ENCODE assay signal across 9 cellular contexts in genomic region chr2:142286618-142287017, GRCh38.
DNase-seq lines count a peak whose midpoint lies in the region; ATAC-seq lines count a peak whose summit lies in the region.
"Had no signal": no experiment of that assay in that cellular context is flagged by ENCODE, and none has a peak within 500 bp of the region (broad histone marks: within the 10 kb centered on the region; RNA-seq: fewer than 3 reads in every experiment).

No MANE protein-coding gene starts in this region.

- no peak overlapping the region for H3K4me3 Mint-ChIP-seq in naive thymus-derived CD8-positive, alpha-beta T cell

- POLR2A ChIA-PET in naive thymus-derived CD8-positive, alpha-beta T cell (lab: Charles Lee): no interaction called here

- peak; percentile 37 for DNase-seq in OCI-M1 (lab: John Stamatoyannopoulos, UW)
- peak; percentile 49 for DNase-seq in left kidney (ENCODE audit: low read depth, low spot score)
- DNase-seq in cerebellar nuclear complex (lab: John Stamatoyannopoulos, UW): no peak
- DNase-seq in amniotic stem cell (lab: John Stamatoyannopoulos, UW): no peak
- DNase-seq in naive thymus-derived CD8-positive, alpha-beta T cell: no peak
- DNase-seq in NCI-H345 (lab: John Stamatoyannopoulos, UW): no peak
- DNase-seq: amygdala had no signal

- no peaks in the 10 kb centered on the region for H3K27me3 Mint-ChIP-seq in naive thymus-derived CD8-positive, alpha-beta T cell

- ATAC-seq in GM18502 (IDR thresholded peaks at IDR 0.05; ENCODE audit: poor library complexity, unreplicated experiment): peak; percentile 88
- peak; percentile 67 for ATAC-seq in HG02678 (IDR thresholded peaks at IDR 0.05; ENCODE audit: unreplicated experiment)
- ATAC-seq in naive thymus-derived CD8-positive, alpha-beta T cell: no peak

- H3K4me1 Mint-ChIP-seq in naive thymus-derived CD8-positive, alpha-beta T cell: no peaks in the 10 kb centered on the region

- H3K9me3 Mint-ChIP-seq in naive thymus-derived CD8-positive, alpha-beta T cell: peaks cover 0 to 12% (median 5%) of the 10 kb centered on the region in 9 donors

- H3K27ac Mint-ChIP-seq in naive thymus-derived CD8-positive, alpha-beta T cell: no peak overlapping the region

- H3K36me3 Mint-ChIP-seq in naive thymus-derived CD8-positive, alpha-beta T cell: no peaks in the 10 kb centered on the region

Comparison
In these comparisons a context has a peak if more than half of its experiments do, and no peak if none do; other contexts are left out.
1. ATAC-seq: peak in GM18502 (single experiment) and HG02678 (single experiment); none in naive thymus-derived CD8-positive, alpha-beta T cell (0 of 2).
2. DNase-seq: peak in OCI-M1 (single experiment) and left kidney (single experiment); none in cerebellar nuclear complex (0 of 2), amniotic stem cell (single experiment), naive thymus-derived CD8-positive, alpha-beta T cell (0 of 10) and NCI-H345 (single experiment).